In the genomic region with DNA sequence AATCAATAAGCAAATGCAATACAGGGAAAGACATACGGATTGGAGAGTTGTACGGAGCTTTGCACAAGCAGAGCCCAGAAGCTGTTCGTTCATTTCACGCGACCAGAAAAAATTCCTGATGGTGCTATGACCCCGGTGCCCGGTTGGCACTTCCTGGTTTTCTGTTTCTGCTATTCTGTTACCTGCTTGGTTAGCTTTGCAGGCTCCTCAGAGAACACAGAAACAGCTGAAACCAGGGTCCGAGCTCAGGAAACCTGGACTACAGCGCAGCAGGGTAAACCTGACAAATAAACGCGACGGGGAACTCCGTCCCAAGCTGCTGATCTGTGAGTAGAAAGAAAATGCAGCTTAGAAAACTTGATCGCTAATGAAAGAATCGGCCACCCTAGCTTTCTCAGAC, we compare ENCODE assay signal across 10 cellular contexts. TPM values are rescaled to one million over a fixed set of nuclear protein-coding genes. Genes with fewer than 3 reads are reported as not detected.
A peak's percentile ranks its signal among the peaks of the same experiment; 100 is the strongest.
DNase-seq lines count a peak whose midpoint lies in the region; ATAC-seq, FAIRE-seq and TF ChIP-seq lines count a peak whose summit lies in the region.
"Had no signal": no experiment of that assay in that cellular context is flagged by ENCODE, and none has a peak within 500 bp of the region (broad histone marks: within the 10 kb centered on the region; RNA-seq: fewer than 3 reads in every experiment).

No MANE protein-coding gene starts in this region.

- H3K27me3 ChIP-seq in upper lobe of right lung: peaks cover 14% of the 10 kb centered on the region

- ATAC-seq in Right ventricle myocardium superior (ENCODE audit: poor library complexity) (peak; percentile 56), left cardiac atrium (no peak), upper lobe of right lung (no peak), HG03025 (IDR thresholded peaks at IDR 0.05; ENCODE audit: low FRiP score, unreplicated experiment) (no peak)

- no peaks in the 10 kb centered on the region for H3K9me3 ChIP-seq in upper lobe of right lung

- H3K36me3 Mint-ChIP-seq in nephron (ENCODE audit: low read depth): no peaks in the 10 kb centered on the region
- H3K36me3 Mint-ChIP-seq: naive B cell had no signal

- no peaks in the 10 kb centered on the region for H3K4me1 ChIP-seq in upper lobe of right lung

- no peak overlapping the region for H3K27ac ChIP-seq in upper lobe of right lung

- intact Hi-C loops in Right ventricle myocardium superior (cut with DNase I): no loop called here
- intact Hi-C loops in left cardiac atrium (cut with DNase I): no loop called here
- intact Hi-C loops in upper lobe of right lung (cut with DNase I): no loop called here

- TF ChIP-seq CTCF in epithelial cell of proximal tubule (conservative IDR thresholded peaks at IDR 0.05; ENCODE audit: low read depth, low read length) (no peak), nephron (IDR thresholded peaks at IDR 0.05; ENCODE audit: unreplicated experiment in 3 of 3) (no peak), upper lobe of right lung (IDR thresholded peaks at IDR 0.05) (no peak)

- peaks cover 85% of the 10 kb centered on the region for H3K27me3 Mint-ChIP-seq in nephron (ENCODE audit: low read depth)

- H3K4me3 ChIP-seq in epithelial cell of proximal tubule (ENCODE audit: low read depth, low read length) (peak overlapping the region; percentile 55), upper lobe of right lung (peak overlapping the region; percentile 41)

- no peak for FAIRE-seq in frontal cortex (lab: Jason Lieb, UNC)

- no peaks in the 10 kb centered on the region for H3K36me3 ChIP-seq in upper lobe of right lung

- in situ Hi-C loops in G401 (cut with HindIII; ENCODE audit: low sequenced_read_pairs): no loop called here

- peak overlapping the region in 1 of 3 experiments; percentile 28 for H3K27ac Mint-ChIP-seq in nephron
- H3K27ac Mint-ChIP-seq: dendritic cell treated with granulocyte-macrophage colony-stimulating factor and Interleukin-4, amounts not matched to agents 40 ng/mL and 50 ng/mL, for 4 days; naive B cell had no signal

- H3K4me3 Mint-ChIP-seq in nephron: peak overlapping the region; percentile 78 to 92 (median 89)
- H3K4me3 Mint-ChIP-seq: dendritic cell treated with granulocyte-macrophage colony-stimulating factor and Interleukin-4, amounts not matched to agents 40 ng/mL and 50 ng/mL, for 4 days; naive B cell had no signal

- no peaks in the 10 kb centered on the region for H3K9me3 Mint-ChIP-seq in nephron
- H3K9me3 Mint-ChIP-seq: dendritic cell treated with granulocyte-macrophage colony-stimulating factor and Interleukin-4, amounts not matched to agents 40 ng/mL and 50 ng/mL, for 4 days had no signal

- DNase-seq in Right ventricle myocardium superior (no peak), left cardiac atrium (no peak), epithelial cell of proximal tubule (ENCODE audit: low read depth) (no peak), upper lobe of right lung (no peak), frontal cortex (ENCODE audit: low spot score in 2 of 2) (no peak), G401 (ENCODE audit: low spot score) (no peak)
- DNase-seq: naive B cell had no signal

- H3K4me1 Mint-ChIP-seq in nephron: peaks cover 21% of the 10 kb centered on the region
- H3K4me1 Mint-ChIP-seq: naive B cell had no signal

RNA-seq across cellular contexts. Expression of gene CNTN3, which starts 0.9 kb away (rescaled TPM):
- total RNA-seq in Right ventricle myocardium superior (2.2 TPM), left cardiac atrium (1 to 10 TPM; 3.0 to 4.3 TPM), epithelial cell of proximal tubule (0.46 and 2.9 TPM in 2 replicates), upper lobe of right lung (1.6 TPM), frontal cortex (50.1 TPM)
- total RNA-seq in G401 (2014; rRNA removed; shearing (Covaris generic)): not detected in 2 replicates
